13 cellular contexts compared by ENCODE assay signal in the genomic region with DNA sequence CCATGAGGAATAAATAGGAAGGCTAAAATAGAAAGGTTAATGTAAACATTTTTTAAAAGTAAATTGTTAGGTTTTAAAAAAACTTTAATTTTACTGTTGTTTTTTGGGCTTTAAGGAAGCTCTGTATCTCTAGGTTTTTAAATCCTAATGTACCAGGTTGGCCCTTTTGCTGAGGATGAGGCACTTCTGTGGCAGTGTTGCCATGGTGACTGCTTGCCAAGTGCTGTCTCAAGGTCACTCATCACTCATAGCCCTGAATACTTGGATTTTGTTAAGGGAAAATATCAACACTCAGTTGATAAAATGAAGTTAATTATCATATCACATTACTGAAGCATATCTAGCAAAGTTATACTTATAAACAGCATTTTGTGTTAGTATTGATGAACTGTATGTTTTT. TPM values are rescaled to one million over a fixed set of nuclear protein-coding genes. Genes with fewer than 3 reads are reported as not detected.
A peak's percentile ranks its signal among the peaks of the same experiment; 100 is the strongest.
DNase-seq lines count a peak whose midpoint lies in the region; FAIRE-seq and TF ChIP-seq lines count a peak whose summit lies in the region.
"Had no signal": no experiment of that assay in that cellular context is flagged by ENCODE, and none has a peak within 500 bp of the region (broad histone marks: within the 10 kb centered on the region; RNA-seq: fewer than 3 reads in every experiment).

No MANE protein-coding gene starts in this region.

- H3K4me2 ChIP-seq in mesenchymal stem cell (ENCODE audit: low read length, poor library complexity, severe bottlenecking) = no peak overlapping the region
- H3K4me2 ChIP-seq: BLaER1 had no signal

- no peak overlapping the region for H3K9ac ChIP-seq in mesenchymal stem cell (ENCODE audit: low read length)
- H3K9ac ChIP-seq: BLaER1 had no signal

- peaks cover 32% of the 10 kb centered on the region for H3K36me3 Mint-ChIP-seq in activated CD4-positive, alpha-beta T cell treated with anti-CD3 and anti-CD28 coated beads, Interleukin-2, amount 10 ng/mL, durations not matched to agents 24 days and 14 days (ENCODE audit: low read depth)
- H3K36me3 Mint-ChIP-seq in activated CD4-positive, alpha-beta T cell treated with anti-CD3 and anti-CD28 coated beads, Interleukin-2, amount 10 ng/mL, durations not matched to agents 7 days and 5 days (ENCODE audit: low read depth) = peaks cover 31% of the 10 kb centered on the region
- H3K36me3 Mint-ChIP-seq in nephron progenitor cell (ENCODE audit: low read depth) = peaks cover 14% of the 10 kb centered on the region

- CTCF ChIA-PET in activated CD4-positive, alpha-beta T cell treated with anti-CD3 and anti-CD28 coated beads, Interleukin-2, amount 10 ng/mL, durations not matched to agents 7 days and 5 days (lab: Charles Lee) = interaction anchor here (0.7 kb wide), 1 partner anchor 24 kb away, joined by 3 read pairs; no protein-coding TSS in a partner anchor

- H2BK5ac ChIP-seq in mesenchymal stem cell (ENCODE audit: low read depth, low read length, poor library complexity, severe bottlenecking) = no peak overlapping the region

- no peak overlapping the region for H3K14ac ChIP-seq in mesenchymal stem cell (ENCODE audit: low read length in 2 of 2)

- no peak overlapping the region for H2BK15ac ChIP-seq in mesenchymal stem cell (ENCODE audit: low read depth, poor library complexity, severe bottlenecking)

- FAIRE-seq in HTR-8/SVneo (lab: Jason Lieb, UNC) (peak; percentile 28), RCC 7860 (lab: Jason Lieb, UNC) (peak; percentile 33)

- no peaks in the 10 kb centered on the region for H3K27me3 Mint-ChIP-seq in activated CD4-positive, alpha-beta T cell treated with anti-CD3 and anti-CD28 coated beads, Interleukin-2, amount 10 ng/mL, durations not matched to agents 24 days and 14 days
- H3K27me3 Mint-ChIP-seq in activated CD4-positive, alpha-beta T cell treated with anti-CD3 and anti-CD28 coated beads, Interleukin-2, amount 10 ng/mL, durations not matched to agents 7 days and 5 days = no peaks in the 10 kb centered on the region
- H3K27me3 Mint-ChIP-seq in nephron progenitor cell (ENCODE audit: low read depth, poor library complexity) = no peaks in the 10 kb centered on the region

- peaks cover 20% of the 10 kb centered on the region for H3K4me1 Mint-ChIP-seq in activated CD4-positive, alpha-beta T cell treated with anti-CD3 and anti-CD28 coated beads, Interleukin-2, amount 10 ng/mL, durations not matched to agents 24 days and 14 days
- peaks cover 24% of the 10 kb centered on the region for H3K4me1 Mint-ChIP-seq in activated CD4-positive, alpha-beta T cell treated with anti-CD3 and anti-CD28 coated beads, Interleukin-2, amount 10 ng/mL, durations not matched to agents 7 days and 5 days
- peaks cover 19% of the 10 kb centered on the region for H3K4me1 Mint-ChIP-seq in nephron progenitor cell

- H3K27me3 ChIP-seq in mesenchymal stem cell (ENCODE audit: control insufficient read depth in 1 of 2, insufficient read depth in 1 of 2, low read length in 2 of 2) = no peaks in the 10 kb centered on the region
- H3K27me3 ChIP-seq: BLaER1, dorsolateral prefrontal cortex had no signal

- peak; percentile 42 for DNase-seq in activated CD4-positive, alpha-beta T cell treated with anti-CD3 and anti-CD28 coated beads, Interleukin-2, amount 10 ng/mL, durations not matched to agents 24 days and 14 days
- no peak for DNase-seq in activated CD4-positive, alpha-beta T cell treated with anti-CD3 and anti-CD28 coated beads, Interleukin-2, amount 10 ng/mL, durations not matched to agents 7 days and 5 days
- DNase-seq in HTR-8/SVneo (ENCODE audit: insufficient read length, low spot score) (no peak), RCC 7860 (ENCODE audit: low spot score) (no peak), mesenchymal stem cell (peak; percentile 22), nephron progenitor cell (no peak), COLO829 (ENCODE audit: low spot score) (no peak)
- DNase-seq in stimulated activated CD4-positive, alpha-beta T cell treated with anti-CD3 and anti-CD28 coated beads, Interleukin-4, amount 100 ng/mL, for 24 hours = no peak
- DNase-seq: dorsolateral prefrontal cortex, kidney glomerular epithelial cell, NCI-H526 treated with DMSO at 0.1 percent for 48 hours, nucleus accumbens had no signal

- no peak overlapping the region for H2AK5ac ChIP-seq in mesenchymal stem cell (ENCODE audit: low read length, severe bottlenecking)

- H3K27ac ChIP-seq in mesenchymal stem cell (ENCODE audit: low read length, poor library complexity, severe bottlenecking) = no peak overlapping the region
- H3K27ac ChIP-seq: BLaER1, dorsolateral prefrontal cortex had no signal

- no peak overlapping the region for H3K23ac ChIP-seq in mesenchymal stem cell (ENCODE audit: low read length in 2 of 2)

- POLR2A ChIA-PET in activated CD4-positive, alpha-beta T cell treated with anti-CD3 and anti-CD28 coated beads, Interleukin-2, amount 10 ng/mL, durations not matched to agents 7 days and 5 days (lab: Charles Lee) = interaction anchor here (0.6 kb wide), 1 partner anchor 50 kb away, joined by 3 read pairs; the partner anchor contains the start of gene NCOA3

- TF ChIP-seq CTCF in nephron progenitor cell (IDR thresholded peaks at IDR 0.05) = no peak

- no peaks in the 10 kb centered on the region for H3K4me1 ChIP-seq in mesenchymal stem cell (ENCODE audit: control insufficient read depth, insufficient read depth, low read depth, low read length)
- H3K4me1 ChIP-seq: BLaER1 had no signal

- no peak overlapping the region for H2BK12ac ChIP-seq in mesenchymal stem cell (ENCODE audit: low read length in 2 of 2)

- no peak overlapping the region for H3K4ac ChIP-seq in mesenchymal stem cell (ENCODE audit: low read depth in 1 of 2, low read length in 2 of 2)

- H3K9me3 Mint-ChIP-seq in activated CD4-positive, alpha-beta T cell treated with anti-CD3 and anti-CD28 coated beads, Interleukin-2, amount 10 ng/mL, durations not matched to agents 24 days and 14 days = no peaks in the 10 kb centered on the region
- peaks cover 4% of the 10 kb centered on the region for H3K9me3 Mint-ChIP-seq in activated CD4-positive, alpha-beta T cell treated with anti-CD3 and anti-CD28 coated beads, Interleukin-2, amount 10 ng/mL, durations not matched to agents 7 days and 5 days
- H3K9me3 Mint-ChIP-seq in nephron progenitor cell = peaks cover 8% of the 10 kb centered on the region

- no peak overlapping the region for H2BK120ac ChIP-seq in mesenchymal stem cell (ENCODE audit: low read depth, low read length)

- H3K36me3 ChIP-seq in mesenchymal stem cell (ENCODE audit: control insufficient read depth in 1 of 2, insufficient read depth in 2 of 2, low read depth in 1 of 2, low read length in 2 of 2) = peaks cover 0 to 3% of the 10 kb centered on the region in 2 experiments

- intact Hi-C loops in activated CD4-positive, alpha-beta T cell treated with anti-CD3 and anti-CD28 coated beads, Interleukin-2, amount 10 ng/mL, durations not matched to agents 24 days and 14 days (cut with micrococcal nuclease) = no loop called here

- H3K9me3 ChIP-seq in mesenchymal stem cell (ENCODE audit: control insufficient read depth, low read length) = no peaks in the 10 kb centered on the region

- no peak overlapping the region for H4K8ac ChIP-seq in mesenchymal stem cell (ENCODE audit: low read length)

- no peak overlapping the region for H3K18ac ChIP-seq in mesenchymal stem cell (ENCODE audit: low read depth in 1 of 2, low read length in 2 of 2)

- H3K4me3 ChIP-seq in mesenchymal stem cell (ENCODE audit: insufficient read depth in 1 of 2, low read depth in 1 of 2, low read length in 2 of 2) = no peak overlapping the region
- H3K4me3 ChIP-seq: BLaER1, dorsolateral prefrontal cortex had no signal

- no peak overlapping the region for H2AFZ ChIP-seq in mesenchymal stem cell (ENCODE audit: low read depth, low read length)

- no peak overlapping the region for H4K91ac ChIP-seq in mesenchymal stem cell (ENCODE audit: low read length)

- H3K79me1 ChIP-seq in mesenchymal stem cell (replicated peaks; ENCODE audit: low read length, poor library complexity, severe bottlenecking) = peaks cover 12% of the 10 kb centered on the region

- peak overlapping the region; percentile 29 for H3K27ac Mint-ChIP-seq in activated CD4-positive, alpha-beta T cell treated with anti-CD3 and anti-CD28 coated beads, Interleukin-2, amount 10 ng/mL, durations not matched to agents 24 days and 14 days
- H3K27ac Mint-ChIP-seq in activated CD4-positive, alpha-beta T cell treated with anti-CD3 and anti-CD28 coated beads, Interleukin-2, amount 10 ng/mL, durations not matched to agents 7 days and 5 days = no peak overlapping the region
- H3K27ac Mint-ChIP-seq in nephron progenitor cell = no peak overlapping the region

- no peak overlapping the region for H3K4me3 Mint-ChIP-seq in activated CD4-positive, alpha-beta T cell treated with anti-CD3 and anti-CD28 coated beads, Interleukin-2, amount 10 ng/mL, durations not matched to agents 24 days and 14 days
- H3K4me3 Mint-ChIP-seq in activated CD4-positive, alpha-beta T cell treated with anti-CD3 and anti-CD28 coated beads, Interleukin-2, amount 10 ng/mL, durations not matched to agents 7 days and 5 days = no peak overlapping the region
- H3K4me3 Mint-ChIP-seq in nephron progenitor cell = no peak overlapping the region

RNA-seq across cellular contexts. Expression of gene NCOA3, which starts 50.2 kb away (rescaled TPM):
- total RNA-seq in activated CD4-positive, alpha-beta T cell treated with anti-CD3 and anti-CD28 coated beads, Interleukin-2, amount 10 ng/mL, durations not matched to agents 24 days and 14 days = 140 TPM in 2 replicates
- total RNA-seq in activated CD4-positive, alpha-beta T cell treated with anti-CD3 and anti-CD28 coated beads, Interleukin-2, amount 10 ng/mL, durations not matched to agents 7 days and 5 days = 10 to 100 TPM; 59.1 to 70.6 TPM
- polyA plus RNA-seq in mesenchymal stem cell (2013, experiment 1 of 2) = 16.9 TPM
- polyA plus RNA-seq in mesenchymal stem cell (2013, experiment 2 of 2) = 16.3 TPM

Comparison
In these comparisons a context has a peak if more than half of its experiments do, and no peak if none do; other contexts are left out.
1. DNase-seq: peak in activated CD4-positive, alpha-beta T cell treated with anti-CD3 and anti-CD28 coated beads, Interleukin-2, amount 10 ng/mL, durations not matched to agents 24 days and 14 days (single experiment) and mesenchymal stem cell (single experiment); none in activated CD4-positive, alpha-beta T cell treated with anti-CD3 and anti-CD28 coated beads, Interleukin-2, amount 10 ng/mL, durations not matched to agents 7 days and 5 days (single experiment), HTR-8/SVneo (single experiment), RCC 7860 (single experiment), stimulated activated CD4-positive, alpha-beta T cell treated with anti-CD3 and anti-CD28 coated beads, Interleukin-4, amount 100 ng/mL, for 24 hours (single experiment), nephron progenitor cell (single experiment) and COLO829 (single experiment).